Comparison of ENCODE assay signal across 1 cellular context in genomic region chr1:151513626-151514101, GRCh38.
TF ChIP-seq lines count a peak whose summit lies in the region.

No MANE protein-coding gene starts in this region.

TF ChIP-seq in HCT116, 20 proteins besides CTCF, POLR2A, EP300 and RAD21 (continued from another document):
- TF ChIP-seq, protein P1, sequence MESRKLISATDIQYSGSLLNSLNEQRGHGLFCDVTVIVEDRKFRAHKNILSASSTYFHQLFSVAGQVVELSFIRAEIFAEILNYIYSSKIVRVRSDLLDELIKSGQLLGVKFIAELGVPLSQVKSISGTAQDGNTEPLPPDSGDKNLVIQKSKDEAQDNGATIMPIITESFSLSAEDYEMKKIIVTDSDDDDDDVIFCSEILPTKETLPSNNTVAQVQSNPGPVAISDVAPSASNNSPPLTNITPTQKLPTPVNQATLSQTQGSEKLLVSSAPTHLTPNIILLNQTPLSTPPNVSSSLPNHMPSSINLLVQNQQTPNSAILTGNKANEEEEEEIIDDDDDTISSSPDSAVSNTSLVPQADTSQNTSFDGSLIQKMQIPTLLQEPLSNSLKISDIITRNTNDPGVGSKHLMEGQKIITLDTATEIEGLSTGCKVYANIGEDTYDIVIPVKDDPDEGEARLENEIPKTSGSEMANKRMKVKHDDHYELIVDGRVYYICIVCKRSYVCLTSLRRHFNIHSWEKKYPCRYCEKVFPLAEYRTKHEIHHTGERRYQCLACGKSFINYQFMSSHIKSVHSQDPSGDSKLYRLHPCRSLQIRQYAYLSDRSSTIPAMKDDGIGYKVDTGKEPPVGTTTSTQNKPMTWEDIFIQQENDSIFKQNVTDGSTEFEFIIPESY (IDR thresholded peaks at IDR 0.05; ENCODE audit: extremely low read depth, insufficient replicate concordance, low read length), result no peak
- TF ChIP-seq SP1 (IDR thresholded peaks at IDR 0.05; ENCODE audit: low read depth), result no peak
- TF ChIP-seq ZFX (IDR thresholded peaks at IDR 0.05), result no peak
TF ChIP-seq in HCT116: peak in this region for 0.
